Comparison of ENCODE assay signal across 18 cellular contexts in the genomic region with DNA sequence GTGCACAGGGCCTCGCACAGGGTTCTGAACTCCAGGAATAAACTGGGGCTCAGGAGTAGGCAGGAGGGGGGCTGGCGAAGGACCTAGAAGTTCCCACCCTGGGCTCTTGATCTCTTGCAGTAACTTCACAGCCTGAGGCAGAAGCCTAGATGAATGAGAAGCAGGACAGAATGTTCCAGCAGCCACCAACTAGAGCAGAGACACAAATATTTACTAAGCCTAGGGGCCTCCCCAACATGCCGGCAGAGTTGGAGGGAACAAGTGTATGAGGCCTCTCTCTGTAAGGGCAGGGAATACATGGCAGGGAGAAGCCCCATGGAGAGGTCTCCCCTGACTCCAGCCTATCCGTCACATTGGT. TPM values are rescaled to one million over a fixed set of nuclear protein-coding genes. Genes with fewer than 3 reads are reported as not detected.
DNase-seq lines count a peak whose midpoint lies in the region; ATAC-seq, FAIRE-seq and TF ChIP-seq lines count a peak whose summit lies in the region.
"Had no signal": no experiment of that assay in that cellular context is flagged by ENCODE, and none has a peak within 500 bp of the region (broad histone marks: within the 10 kb centered on the region; RNA-seq: fewer than 3 reads in every experiment).

No MANE protein-coding gene starts in this region.

- no peak for TF ChIP-seq POLR2A in HepG2 (IDR thresholded peaks at IDR 0.05; ENCODE audit: insufficient read depth in 1 of 2, low read depth in 2 of 2, low read length in 2 of 2)

- no peaks in the 10 kb centered on the region for H3K9me3 ChIP-seq in BLaER1 treated with 17β-estradiol and CSF1 and Interleukin-3, amounts not matched to agents 10 nM and 100 nM (replicated peaks in 1 of 11)
- no peaks in the 10 kb centered on the region for H3K9me3 ChIP-seq in adipocyte (ENCODE audit: control insufficient read depth, low read length)
- H3K9me3 ChIP-seq in HepG2 (ENCODE audit: low read length) = no peaks in the 10 kb centered on the region
- H3K9me3 ChIP-seq in stomach smooth muscle (ENCODE audit: control insufficient read depth in 2 of 2, low read length in 2 of 2) = no peaks in the 10 kb centered on the region

- no peak for TF ChIP-seq CTCF in HepG2 (CRISPR knock-in tag; IDR thresholded peaks at IDR 0.05)

- CTCF ChIA-PET in HepG2 (lab: Yijun Ruan, JAX; ENCODE audit: low intra/inter-chr PET ratio, low total read pairs) = no interaction called here

- 80% methylated on average over 3 of the region's 4 CpGs for WGBS in HepG2 (ENCODE audit: low lambda C conversion rate)

- in situ Hi-C loops in HepG2 (cut with HindIII; ENCODE audit: extremely low pct_ligation_motif_present, low pct_unique_long_range_greater_than_20kb) = no loop called here

- no peak for TF ChIP-seq EP300 in HepG2 (IDR thresholded peaks at IDR 0.05; ENCODE audit: low read depth in 2 of 2, low read length in 2 of 2)
- no peak for TF ChIP-seq EP300 in HepG2 (CRISPR knock-in tag; IDR thresholded peaks at IDR 0.05; ENCODE audit: borderline replicate concordance)

- H2AFZ ChIP-seq in HepG2 (ENCODE audit: low read length) = no peak overlapping the region

- TF ChIP-seq RAD21 in HepG2 (CRISPR knock-in tag; IDR thresholded peaks at IDR 0.05) = no peak

- H3K9ac ChIP-seq in BLaER1 treated with 17β-estradiol and CSF1 and Interleukin-3, amounts not matched to agents 10 nM and 100 nM = peak overlapping the region in 8 of 11 experiments; percentile 10 to 69 (median 52); a peak in 9 of 22 replicates
- peak overlapping the region; percentile 1 for H3K9ac ChIP-seq in adipocyte (ENCODE audit: low read length)
- no peak overlapping the region for H3K9ac ChIP-seq in HepG2 (ENCODE audit: insufficient read depth, low read depth, low read length)
- H3K9ac ChIP-seq in stomach smooth muscle (ENCODE audit: low read length in 2 of 2) = no peak overlapping the region

- FAIRE-seq in HepG2 (lab: Jason Lieb, UNC) = no peak
- FAIRE-seq: K562 had no signal

- DNase-seq in adipocyte (ENCODE audit: low read depth) (peak; percentile 56), HepG2 (ENCODE audit: low spot score) (peak; percentile 32), NCI-H446 (lab: John Stamatoyannopoulos, UW) (no peak), C1 segment of cervical spinal cord (lab: John Stamatoyannopoulos, UW) (no peak)
- DNase-seq: activated CD4-positive, alpha-beta memory T cell treated with anti-CD3 and anti-CD28 coated beads for 36 hours; activated naive CD4-positive, alpha-beta T cell treated with anti-CD3 and anti-CD28 coated beads, Interleukin-2, amount 50 U/mL, for 16 hours; activated T-cell treated with anti-CD3 and anti-CD28 coated beads, Interleukin-2, amount 50 U/mL, for 24 hours; Caco-2; EL; HCEC 1CT; NCI-H524 treated with DMSO at 0.1 percent for 48 hours; SIG-M5; T-helper 17 cell had no signal

- POLR2A ChIA-PET in HepG2 (lab: Yijun Ruan, JAX) = interaction anchor here (1.1 to 8.7 kb wide), 4 partner anchors 16 to 133 kb away, joined by 4 to 151 read pairs (median 20); partner anchors contain the start of gene C15orf39

- peak overlapping the region in 10 of 11 experiments; percentile 23 to 86 (median 71); a peak in 17 of 22 replicates for H3K27ac ChIP-seq in BLaER1 treated with 17β-estradiol and CSF1 and Interleukin-3, amounts not matched to agents 10 nM and 100 nM
- H3K27ac ChIP-seq in HepG2 (ENCODE audit: extremely low read length, insufficient read depth, low read length) (no peak overlapping the region), stomach smooth muscle (ENCODE audit: low read length) (peak overlapping the region; percentile 31)

- ATAC-seq in HepG2 (peak; percentile 8; the same call in 1 of the 3 replicates), GM18870 (IDR thresholded peaks at IDR 0.05; ENCODE audit: unreplicated experiment) (no peak), HG02759 (IDR thresholded peaks at IDR 0.05; ENCODE audit: unreplicated experiment) (no peak)
- ATAC-seq: K562, T-helper 17 cell had no signal

- H3K4me1 ChIP-seq in BLaER1 treated with 17β-estradiol and CSF1 and Interleukin-3, amounts not matched to agents 10 nM and 100 nM = peaks cover 64 to 96% (median 95%) of the 10 kb centered on the region in 10 experiments
- peaks cover 68% of the 10 kb centered on the region for H3K4me1 ChIP-seq in adipocyte (ENCODE audit: control insufficient read depth, insufficient read depth, low read length)
- peaks cover 92% of the 10 kb centered on the region for H3K4me1 ChIP-seq in HepG2 (ENCODE audit: insufficient read depth, low read length)
- H3K4me1 ChIP-seq in stomach smooth muscle (ENCODE audit: control insufficient read depth, insufficient read depth, low read length) = peaks cover 32% of the 10 kb centered on the region

- H3K27me3 ChIP-seq in BLaER1 treated with 17β-estradiol and CSF1 and Interleukin-3, amounts not matched to agents 10 nM and 100 nM = peaks cover 23 to 33% (median 25%) of the 10 kb centered on the region in 11 experiments; a peak in 20 of 22 replicates
- no peaks in the 10 kb centered on the region for H3K27me3 ChIP-seq in adipocyte (replicated peaks; ENCODE audit: control insufficient read depth, insufficient read depth, low read length)
- no peaks in the 10 kb centered on the region for H3K27me3 ChIP-seq in HepG2 (ENCODE audit: control insufficient read depth in 1 of 2, insufficient read depth in 2 of 2, low read length in 2 of 2)
- no peaks in the 10 kb centered on the region for H3K27me3 ChIP-seq in stomach smooth muscle (ENCODE audit: control insufficient read depth in 1 of 2, insufficient read depth in 2 of 2, low read length in 2 of 2)

- no peaks in the 10 kb centered on the region for H3K79me2 ChIP-seq in HepG2 (ENCODE audit: insufficient read depth, low read length)

- H3K4me2 ChIP-seq in BLaER1 treated with 17β-estradiol and CSF1 and Interleukin-3, amounts not matched to agents 10 nM and 100 nM = peak overlapping the region; percentile 20 to 97 (median 91); a peak in 21 of 22 replicates
- H3K4me2 ChIP-seq in HepG2 (ENCODE audit: low read depth, low read length) = peak overlapping the region; percentile 81; the same call in 1 of the 2 replicates

- no TSS peak for BruUV-seq in HepG2 (replicated peaks; lab: Mats Ljungman, UMichigan)

- intact Hi-C loops in HepG2 (cut with micrococcal nuclease; ENCODE audit: unreplicated experiment) = no loop called here

- H3K4me3 ChIP-seq in BLaER1 treated with 17β-estradiol and CSF1 and Interleukin-3, amounts not matched to agents 10 nM and 100 nM = no peak overlapping the region
- no peak overlapping the region for H3K4me3 ChIP-seq in adipocyte (ENCODE audit: low read length)
- H3K4me3 ChIP-seq in HepG2 (replicated peaks in 1 of 3; ENCODE audit: insufficient read depth in 1 of 3, low read depth in 2 of 3, low read length in 3 of 3) = no peak overlapping the region; a peak in 1 of 6 replicates
- no peak overlapping the region for H3K4me3 ChIP-seq in stomach smooth muscle (ENCODE audit: low read length in 2 of 2)
- H3K4me3 ChIP-seq: K562 had no signal

- no peaks in the 10 kb centered on the region for H3K36me3 ChIP-seq in BLaER1 treated with 17β-estradiol and CSF1 and Interleukin-3, amounts not matched to agents 10 nM and 100 nM
- no peaks in the 10 kb centered on the region for H3K36me3 ChIP-seq in adipocyte (ENCODE audit: control insufficient read depth, insufficient read depth, low read length, severe bottlenecking)
- no peaks in the 10 kb centered on the region for H3K36me3 ChIP-seq in HepG2 (replicated peaks in 1 of 2; ENCODE audit: control insufficient read depth in 1 of 2, insufficient read depth in 2 of 2, low read length in 2 of 2)
- no peaks in the 10 kb centered on the region for H3K36me3 ChIP-seq in stomach smooth muscle (ENCODE audit: control insufficient read depth in 2 of 2, insufficient read depth in 2 of 2, low read length in 2 of 2)

- H4K20me1 ChIP-seq in BLaER1 treated with 17β-estradiol and CSF1 and Interleukin-3, amounts not matched to agents 10 nM and 100 nM = no peaks in the 10 kb centered on the region
- H4K20me1 ChIP-seq in HepG2 (ENCODE audit: insufficient read depth, low read length) = no peaks in the 10 kb centered on the region

RNA-seq across cellular contexts. Expression of gene C15orf39, which starts 25.3 kb away (rescaled TPM):
- total RNA-seq in HepG2 (2016; rRNA removed; fragmentation: Illumina TruSeq; extraction: Trizol) = 13.5 and 17.5 TPM in 2 replicates
- total RNA-seq in HepG2 (2016; cell fraction: cytosol; rRNA removed; fragmentation: Illumina TruSeq; extraction: Trizol; ENCODE audit: low read depth) = 3.3 and 3.4 TPM in 2 replicates
- total RNA-seq in HepG2 (2016; cell fraction: insoluble cytoplasmic fraction; rRNA removed; fragmentation: Illumina TruSeq; extraction: Trizol) = 14.9 and 16.1 TPM in 2 replicates
- 10.8 and 11.9 TPM in 2 replicates for total RNA-seq in HepG2 (2016; cell fraction: membrane; rRNA removed; fragmentation: Illumina TruSeq; extraction: Trizol)
- total RNA-seq in HepG2 (2016; cell fraction: nucleus; rRNA removed; fragmentation: Illumina TruSeq; extraction: Trizol) = 15.0 and 15.3 TPM in 2 replicates
- polyA plus RNA-seq in HepG2 (2011; rRNA removed) = 6.2 and 8.1 TPM in 2 replicates
- 3.4 and 5.1 TPM in 2 replicates for polyA plus RNA-seq in HepG2 (2011; cell fraction: cytosol; rRNA removed)
- polyA plus RNA-seq in HepG2 (2011; cell fraction: nucleus; rRNA removed) = 22.0 and 24.2 TPM in 2 replicates
- polyA plus RNA-seq in HepG2 (2012) = 14.6 and 19.5 TPM in 2 replicates
- polyA plus RNA-seq in HepG2 (2016; cell fraction: cytosol; fragmentation: Illumina TruSeq; extraction: Trizol; ENCODE audit: low read depth) = 1.9 and 2.1 TPM in 2 replicates
- 20.1 and 30.7 TPM in 2 replicates for polyA plus RNA-seq in HepG2 (2016; cell fraction: insoluble cytoplasmic fraction; fragmentation: Illumina TruSeq; extraction: Trizol; ENCODE audit: low read depth)
- 5.4 and 6.0 TPM in 2 replicates for polyA plus RNA-seq in HepG2 (2016; cell fraction: membrane; fragmentation: Illumina TruSeq; extraction: Trizol; ENCODE audit: low read depth)
- polyA plus RNA-seq in HepG2 (2016; cell fraction: nucleus; fragmentation: Illumina TruSeq; extraction: Trizol; ENCODE audit: insufficient read depth, low read depth) = 23.1 and 30.5 TPM in 2 replicates
- polyA minus RNA-seq in HepG2 (2011; rRNA and poly(A)+ RNA removed; ENCODE audit: low replicate concordance) = 26.0 and 33.5 TPM in 2 replicates
- polyA minus RNA-seq in HepG2 (2011; cell fraction: cytosol; rRNA and poly(A)+ RNA removed) = 17.1 and 17.5 TPM in 2 replicates
- polyA minus RNA-seq in HepG2 (2011; cell fraction: nucleus; rRNA and poly(A)+ RNA removed) = 20.3 and 23.0 TPM in 2 replicates

Comparison
In these comparisons a context has a peak if more than half of its experiments do, and no peak if none do; other contexts are left out.
1. H3K9ac ChIP-seq: peak in BLaER1 treated with 17β-estradiol and CSF1 and Interleukin-3, amounts not matched to agents 10 nM and 100 nM (8 of 11) and adipocyte (single experiment); none in HepG2 (single experiment) and stomach smooth muscle (0 of 2).
2. DNase-seq: peak in adipocyte (single experiment) and HepG2 (single experiment); none in NCI-H446 (0 of 2) and C1 segment of cervical spinal cord (0 of 14).